1 cellular context compared by ENCODE assay signal in genomic region chr1:34066921-34067603, GRCh38.
TF ChIP-seq lines count a peak whose summit lies in the region.

No MANE protein-coding gene starts in this region.

TF ChIP-seq in SK-N-SH, 30 proteins besides CTCF, POLR2A, EP300 and RAD21 (continued from another document):
- TF ChIP-seq IRF3 (IDR thresholded peaks at IDR 0.05; ENCODE audit: low read depth, low read length) = no peak
- TF ChIP-seq POLR2AphosphoS5 (IDR thresholded peaks at IDR 0.05; ENCODE audit: low read depth, low read length) = no peak
- TF ChIP-seq TCF12 (IDR thresholded peaks at IDR 0.05) = no peak
- TF ChIP-seq USF2 (IDR thresholded peaks at IDR 0.05; ENCODE audit: borderline replicate concordance, low read depth, low read length) = no peak
- no peak for TF ChIP-seq FOSL2 (IDR thresholded peaks at IDR 0.05; ENCODE audit: borderline replicate concordance, low read depth)
